8 cellular contexts compared by ENCODE assay signal in genomic region chr19:49127674-49128544, GRCh38. TPM values are rescaled to one million over a fixed set of nuclear protein-coding genes. Genes with fewer than 3 reads are reported as not detected.
A peak's percentile ranks its signal among the peaks of the same experiment; 100 is the strongest.
DNase-seq lines count a peak whose midpoint lies in the region; ATAC-seq and TF ChIP-seq lines count a peak whose summit lies in the region.

No MANE protein-coding gene starts in this region.

- intact Hi-C loops in CD4-positive, alpha-beta T cell (cut with DNase I, micrococcal nuclease): loop anchor here (1.0 to 5.0 kb wide), 4 partner anchors 9 to 136 kb away; partner anchors contain the start of genes LIN7B (in 2 of the 2), C19orf73 (in 1 of the 2), GYS1 (in 1 of the 2) and PPFIA3 (in 1 of the 2)

- peak; percentile 90 to 95 (median 92) for DNase-seq in CD4-positive, alpha-beta T cell
- DNase-seq in NCI-H82 treated with DMSO at 0.1 percent for 48 hours (lab: John Stamatoyannopoulos, UW; ENCODE audit: unreplicated experiment): peak; percentile 90
- peak; percentile 96 for DNase-seq in activated CD4-positive, alpha-beta memory T cell treated with anti-CD3 and anti-CD28 coated beads, Interleukin-2, amount 10 ng/mL, durations not matched to agents 7 days and 5 days
- DNase-seq in ecto neural progenitor cell (ENCODE audit: low spot score): peak; percentile 98
- peak; percentile 97 to 98 for DNase-seq in lung microvascular endothelial cell (ENCODE audit: low read depth in 2 of 2)
- DNase-seq in stimulated activated CD4-positive, alpha-beta T cell treated with anti-CD3 and anti-CD28 coated beads, TNF-alpha, amount 100 ng/mL, for 4 hours (ENCODE audit: low read depth in 3 of 3): peak; percentile 89 to 91 (median 91)

- no peaks in the 10 kb centered on the region for H3K27me3 ChIP-seq in CD4-positive, alpha-beta T cell (ENCODE audit: control insufficient read depth, insufficient read depth, low read length)

- no peak for TF ChIP-seq CTCF in CD4-positive, alpha-beta T cell (IDR thresholded peaks at IDR 0.05)

- H3K36me3 Mint-ChIP-seq in CD4-positive, alpha-beta T cell (ENCODE audit: low read depth): no peaks in the 10 kb centered on the region
- H3K36me3 Mint-ChIP-seq in activated CD4-positive, alpha-beta memory T cell treated with anti-CD3 and anti-CD28 coated beads, Interleukin-2, amount 10 ng/mL, durations not matched to agents 7 days and 5 days (ENCODE audit: low read depth): no peaks in the 10 kb centered on the region

- H3K9me3 ChIP-seq in CD4-positive, alpha-beta T cell (ENCODE audit: control insufficient read depth, low read length): no peaks in the 10 kb centered on the region

- POLR2A ChIA-PET in CD4-positive, alpha-beta T cell (lab: Charles Lee): interaction anchor here (1.0 to 1.7 kb wide), 6 partner anchors 8 to 135 kb away, joined by 3 to 12 read pairs (median 6); partner anchors contain the start of genes GYS1, LIN7B, PPFIA3 and RUVBL2
- POLR2A ChIA-PET in activated CD4-positive, alpha-beta memory T cell treated with anti-CD3 and anti-CD28 coated beads, Interleukin-2, amount 10 ng/mL, durations not matched to agents 7 days and 5 days (lab: Charles Lee): interaction anchor here (0.9 to 1.3 kb wide), 4 partner anchors 9 to 22 kb away, joined by 3 to 6 read pairs (median 4); partner anchors contain the start of genes LIN7B and PPFIA3

- CTCF ChIA-PET in CD4-positive, alpha-beta T cell (lab: Charles Lee): interaction anchor here (1.0 to 4.4 kb wide), 6 partner anchors 9 to 128 kb away, joined by 3 to 43 read pairs (median 6); partner anchors contain the start of genes C19orf73, LIN7B and PPFIA3
- CTCF ChIA-PET in activated CD4-positive, alpha-beta memory T cell treated with anti-CD3 and anti-CD28 coated beads, Interleukin-2, amount 10 ng/mL, durations not matched to agents 7 days and 5 days (lab: Charles Lee): interaction anchor here (0.5 to 4.4 kb wide), 9 partner anchors 14 to 316 kb away, joined by 3 to 28 read pairs (median 5); partner anchors contain the start of genes GYS1, LIN7B and RUVBL2

- H3K4me3 Mint-ChIP-seq in CD4-positive, alpha-beta T cell: peak overlapping the region; percentile 73
- H3K4me3 Mint-ChIP-seq in activated CD4-positive, alpha-beta memory T cell treated with anti-CD3 and anti-CD28 coated beads, Interleukin-2, amount 10 ng/mL, durations not matched to agents 7 days and 5 days: peak overlapping the region; percentile 80

- H3K27ac Mint-ChIP-seq in CD4-positive, alpha-beta T cell: peak overlapping the region; percentile 50
- peak overlapping the region; percentile 73 for H3K27ac Mint-ChIP-seq in activated CD4-positive, alpha-beta memory T cell treated with anti-CD3 and anti-CD28 coated beads, Interleukin-2, amount 10 ng/mL, durations not matched to agents 7 days and 5 days

- H3K27ac ChIP-seq in CD4-positive, alpha-beta T cell (ENCODE audit: low read depth, low read length): no peak overlapping the region

- H3K27me3 Mint-ChIP-seq in CD4-positive, alpha-beta T cell: no peaks in the 10 kb centered on the region
- peaks cover 6% of the 10 kb centered on the region for H3K27me3 Mint-ChIP-seq in activated CD4-positive, alpha-beta memory T cell treated with anti-CD3 and anti-CD28 coated beads, Interleukin-2, amount 10 ng/mL, durations not matched to agents 7 days and 5 days

- peaks cover 24% of the 10 kb centered on the region for H3K4me1 Mint-ChIP-seq in CD4-positive, alpha-beta T cell (ENCODE audit: low read depth)
- peaks cover 19% of the 10 kb centered on the region for H3K4me1 Mint-ChIP-seq in activated CD4-positive, alpha-beta memory T cell treated with anti-CD3 and anti-CD28 coated beads, Interleukin-2, amount 10 ng/mL, durations not matched to agents 7 days and 5 days

- peak; percentile 93 for ATAC-seq in CD4-positive, alpha-beta T cell (ENCODE audit: poor library complexity)
- ATAC-seq in GM19452 (IDR thresholded peaks at IDR 0.05; ENCODE audit: unreplicated experiment): peak; percentile 87
- peak; percentile 70 for ATAC-seq in HG03571 (IDR thresholded peaks at IDR 0.05; ENCODE audit: unreplicated experiment)

- no peaks in the 10 kb centered on the region for H3K9me3 Mint-ChIP-seq in CD4-positive, alpha-beta T cell
- no peaks in the 10 kb centered on the region for H3K9me3 Mint-ChIP-seq in activated CD4-positive, alpha-beta memory T cell treated with anti-CD3 and anti-CD28 coated beads, Interleukin-2, amount 10 ng/mL, durations not matched to agents 7 days and 5 days

RNA-seq across cellular contexts. Expression of gene PPFIA3, which starts 8.6 kb away (rescaled TPM):
- 1 to 10 TPM; 2.0 to 2.8 TPM for total RNA-seq in CD4-positive, alpha-beta T cell
- 1 to 10 TPM; 2.6 TPM for total RNA-seq in activated CD4-positive, alpha-beta memory T cell treated with anti-CD3 and anti-CD28 coated beads, Interleukin-2, amount 10 ng/mL, durations not matched to agents 7 days and 5 days
- 1.6 and 2.8 TPM in 2 replicates for total RNA-seq in lung microvascular endothelial cell

RNA-seq across cellular contexts. Expression of gene C19orf73, which starts 9.0 kb away (rescaled TPM):
- total RNA-seq in CD4-positive, alpha-beta T cell: 1 to 10 TPM; 1.5 to 2.3 TPM
- total RNA-seq in activated CD4-positive, alpha-beta memory T cell treated with anti-CD3 and anti-CD28 coated beads, Interleukin-2, amount 10 ng/mL, durations not matched to agents 7 days and 5 days: 1 to 10 TPM; 1.0 TPM
- 0.22 and 0.40 TPM in 2 replicates for total RNA-seq in lung microvascular endothelial cell

RNA-seq across cellular contexts. Expression of gene LIN7B, which starts 13.7 kb away (rescaled TPM):
- total RNA-seq in CD4-positive, alpha-beta T cell: 1 to 10 TPM; 6.4 to 6.6 TPM
- total RNA-seq in activated CD4-positive, alpha-beta memory T cell treated with anti-CD3 and anti-CD28 coated beads, Interleukin-2, amount 10 ng/mL, durations not matched to agents 7 days and 5 days: 1 to 10 TPM; 4.3 to 4.7 TPM
- total RNA-seq in lung microvascular endothelial cell: 1.6 and 2.2 TPM in 2 replicates

RNA-seq across cellular contexts. Expression of gene HRC, which starts 27.3 kb away (rescaled TPM):
- not detected for total RNA-seq in CD4-positive, alpha-beta T cell
- total RNA-seq in activated CD4-positive, alpha-beta memory T cell treated with anti-CD3 and anti-CD28 coated beads, Interleukin-2, amount 10 ng/mL, durations not matched to agents 7 days and 5 days: not detected
- total RNA-seq in lung microvascular endothelial cell: not detected in 2 replicates

RNA-seq across cellular contexts. Expression of gene TRPM4, which starts 29.7 kb away (rescaled TPM):
- total RNA-seq in CD4-positive, alpha-beta T cell: not detected
- total RNA-seq in activated CD4-positive, alpha-beta memory T cell treated with anti-CD3 and anti-CD28 coated beads, Interleukin-2, amount 10 ng/mL, durations not matched to agents 7 days and 5 days: under 1 TPM in 1 of 2 experiments, not detected in 1; 0.58 TPM
- total RNA-seq in lung microvascular endothelial cell: 9.5 and 10.7 TPM in 2 replicates
